ENCODE assay signal across 8 cellular contexts in genomic region chr16:81873843-81874752, GRCh38.
DNase-seq lines count a peak whose midpoint lies in the region; ATAC-seq and TF ChIP-seq lines count a peak whose summit lies in the region.

No MANE protein-coding gene starts in this region.

- DNase-seq in NCI-H748 (lab: John Stamatoyannopoulos, UW; ENCODE audit: unreplicated experiment), result peak; percentile 23
- no peak for DNase-seq in NCI-H748 treated with DMSO at 0.1 percent for 48 hours (lab: John Stamatoyannopoulos, UW)
- peak; percentile 10 for DNase-seq in NCI-H69 (lab: John Stamatoyannopoulos, UW)
- peak; percentile 41 for DNase-seq in activated T-cell treated with anti-CD3 and anti-CD28 coated beads for 48 hours (ENCODE audit: low read depth)
- DNase-seq in germinal center (ENCODE audit: low spot score), result peak; percentile 69
- no peak for DNase-seq in retinal pigment epithelial cell (ENCODE audit: low read depth)
- no peak for DNase-seq in NCI-H1092 treated with DMSO at 0.1 percent for 48 hours (lab: John Stamatoyannopoulos, UW)

- peak; percentile 94 for TF ChIP-seq CTCF in retinal pigment epithelial cell (conservative IDR thresholded peaks at IDR 0.05; ENCODE audit: low read depth, low read length)

- ATAC-seq in HG02610 (IDR thresholded peaks at IDR 0.05; ENCODE audit: unreplicated experiment), result peak; percentile 79

- no peak overlapping the region for H3K4me3 ChIP-seq in retinal pigment epithelial cell (ENCODE audit: low read length)

Comparison
In these comparisons a context has a peak if more than half of its experiments do, and no peak if none do; other contexts are left out.
1. DNase-seq: peak in NCI-H748 (single experiment), NCI-H69 (single experiment), activated T-cell treated with anti-CD3 and anti-CD28 coated beads for 48 hours (single experiment) and germinal center (single experiment); none in NCI-H748 treated with DMSO at 0.1 percent for 48 hours (single experiment), retinal pigment epithelial cell (single experiment) and NCI-H1092 treated with DMSO at 0.1 percent for 48 hours (single experiment).